In the genomic region with DNA sequence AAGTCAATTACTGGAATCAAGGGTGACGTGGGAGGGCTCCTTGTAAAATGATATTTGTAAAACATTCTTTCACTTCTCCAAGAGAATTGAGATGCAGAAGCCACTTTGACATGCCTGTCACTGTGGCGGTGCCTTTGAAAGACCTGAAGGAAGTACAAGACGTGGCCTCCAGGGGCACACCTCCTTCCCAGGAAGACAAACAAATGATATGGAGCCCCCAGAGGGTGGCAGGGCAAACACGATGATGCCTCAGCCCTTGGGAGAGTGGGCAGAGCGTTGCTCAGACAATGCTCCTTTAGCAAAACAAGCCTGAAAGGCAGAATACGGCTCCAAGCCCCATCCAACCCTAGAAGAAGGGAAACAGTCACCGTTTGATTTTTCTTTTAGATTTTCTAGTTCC, we compare ENCODE assay signal across 9 cellular contexts. TPM values are rescaled to one million over a fixed set of nuclear protein-coding genes. Genes with fewer than 3 reads are reported as not detected.
A peak's percentile ranks its signal among the peaks of the same experiment; 100 is the strongest.
DNase-seq lines count a peak whose midpoint lies in the region; ATAC-seq, FAIRE-seq and TF ChIP-seq lines count a peak whose summit lies in the region.
"Had no signal": no experiment of that assay in that cellular context is flagged by ENCODE, and none has a peak within 500 bp of the region (broad histone marks: within the 10 kb centered on the region; RNA-seq: fewer than 3 reads in every experiment).

No MANE protein-coding gene starts in this region.

- TF ChIP-seq CTCF in MCF 10A (IDR thresholded peaks at IDR 0.05; ENCODE audit: unreplicated experiment) (no peak), osteocyte (IDR thresholded peaks at IDR 0.05) (no peak)

- H3K4me3 Mint-ChIP-seq in MCF 10A (ENCODE audit: unreplicated experiment): peak overlapping the region; percentile 65
- peak overlapping the region; percentile 50 for H3K4me3 Mint-ChIP-seq in osteocyte (ENCODE audit: unreplicated experiment)

- peak overlapping the region; percentile 97 for H3K27ac Mint-ChIP-seq in MCF 10A (ENCODE audit: low read depth, unreplicated experiment)
- no peak overlapping the region for H3K27ac Mint-ChIP-seq in osteocyte (ENCODE audit: unreplicated experiment)
- H3K27ac Mint-ChIP-seq: natural killer cell had no signal

- FAIRE-seq in RCC 7860 (lab: Jason Lieb, UNC): no peak

- H3K27me3 Mint-ChIP-seq in MCF 10A (ENCODE audit: insufficient read depth, unreplicated experiment) (no peaks in the 10 kb centered on the region), osteocyte (ENCODE audit: unreplicated experiment) (peaks cover 20% of the 10 kb centered on the region)

- CTCF ChIA-PET in MCF 10A (lab: Yijun Ruan, JAX): interaction anchor here (0.7 to 1.4 kb wide), 6 partner anchors 10 to 91 kb away, joined by 3 to 7 read pairs (median 3); no protein-coding TSS in a partner anchor

- DNase-seq in GM03348 (ENCODE audit: low spot score) (peak; percentile 42), LoVo (ENCODE audit: low spot score) (peak; percentile 71), MCF 10A (ENCODE audit: unreplicated experiment) (peak; percentile 40), osteocyte (ENCODE audit: extremely low spot score, unreplicated experiment) (no peak), NCI-H345 treated with DMSO at 0.1 percent for 48 hours (lab: John Stamatoyannopoulos, UW; ENCODE audit: unreplicated experiment) (no peak), HuH-7 (ENCODE audit: low spot score) (no peak), RCC 7860 (ENCODE audit: low spot score) (no peak)
- DNase-seq: natural killer cell had no signal

- H3K9me3 Mint-ChIP-seq in MCF 10A (ENCODE audit: unreplicated experiment) (no peaks in the 10 kb centered on the region), osteocyte (ENCODE audit: unreplicated experiment) (no peaks in the 10 kb centered on the region)
- H3K9me3 Mint-ChIP-seq: natural killer cell had no signal

- H3K36me3 Mint-ChIP-seq in MCF 10A (ENCODE audit: insufficient read depth, unreplicated experiment): no peaks in the 10 kb centered on the region
- H3K36me3 Mint-ChIP-seq in osteocyte (ENCODE audit: unreplicated experiment): no peaks in the 10 kb centered on the region
- H3K36me3 Mint-ChIP-seq: natural killer cell had no signal

- BruUV-seq in MCF 10A (replicated peaks; lab: Mats Ljungman, UMichigan): no TSS peak

- H3K4me1 Mint-ChIP-seq in MCF 10A (ENCODE audit: insufficient read depth, unreplicated experiment) (peaks cover 29% of the 10 kb centered on the region), osteocyte (ENCODE audit: unreplicated experiment) (peaks cover 16% of the 10 kb centered on the region)

- intact Hi-C loops in MCF 10A (cut with micrococcal nuclease): loop anchor here (1.0 to 5.0 kb wide), 4 partner anchors 58 to 159 kb away; partner anchors contain the start of gene PARP4

- no peak for ATAC-seq in HG02970 (IDR thresholded peaks at IDR 0.05; ENCODE audit: low FRiP score, unreplicated experiment)

- POLR2A ChIA-PET in MCF 10A (lab: Yijun Ruan, JAX): interaction anchor here (1.3 to 1.8 kb wide), 2 partner anchors 9 to 63 kb away, joined by 3 to 5 read pairs; no protein-coding TSS in a partner anchor

RNA-seq across cellular contexts. Expression of gene ATP12A, which starts 9.3 kb away (rescaled TPM):
- total RNA-seq in MCF 10A (2022) (not detected in 2 replicates), osteocyte (not detected in 2 replicates)
- total RNA-seq: natural killer cell had no signal

Comparison
In these comparisons a context has a peak if more than half of its experiments do, and no peak if none do; other contexts are left out.
1. DNase-seq: peak in GM03348 (single experiment), LoVo (single experiment) and MCF 10A (single experiment); none in osteocyte (single experiment), NCI-H345 treated with DMSO at 0.1 percent for 48 hours (single experiment), HuH-7 (single experiment) and RCC 7860 (single experiment).